8 cellular contexts compared by ENCODE assay signal in the genomic region with DNA sequence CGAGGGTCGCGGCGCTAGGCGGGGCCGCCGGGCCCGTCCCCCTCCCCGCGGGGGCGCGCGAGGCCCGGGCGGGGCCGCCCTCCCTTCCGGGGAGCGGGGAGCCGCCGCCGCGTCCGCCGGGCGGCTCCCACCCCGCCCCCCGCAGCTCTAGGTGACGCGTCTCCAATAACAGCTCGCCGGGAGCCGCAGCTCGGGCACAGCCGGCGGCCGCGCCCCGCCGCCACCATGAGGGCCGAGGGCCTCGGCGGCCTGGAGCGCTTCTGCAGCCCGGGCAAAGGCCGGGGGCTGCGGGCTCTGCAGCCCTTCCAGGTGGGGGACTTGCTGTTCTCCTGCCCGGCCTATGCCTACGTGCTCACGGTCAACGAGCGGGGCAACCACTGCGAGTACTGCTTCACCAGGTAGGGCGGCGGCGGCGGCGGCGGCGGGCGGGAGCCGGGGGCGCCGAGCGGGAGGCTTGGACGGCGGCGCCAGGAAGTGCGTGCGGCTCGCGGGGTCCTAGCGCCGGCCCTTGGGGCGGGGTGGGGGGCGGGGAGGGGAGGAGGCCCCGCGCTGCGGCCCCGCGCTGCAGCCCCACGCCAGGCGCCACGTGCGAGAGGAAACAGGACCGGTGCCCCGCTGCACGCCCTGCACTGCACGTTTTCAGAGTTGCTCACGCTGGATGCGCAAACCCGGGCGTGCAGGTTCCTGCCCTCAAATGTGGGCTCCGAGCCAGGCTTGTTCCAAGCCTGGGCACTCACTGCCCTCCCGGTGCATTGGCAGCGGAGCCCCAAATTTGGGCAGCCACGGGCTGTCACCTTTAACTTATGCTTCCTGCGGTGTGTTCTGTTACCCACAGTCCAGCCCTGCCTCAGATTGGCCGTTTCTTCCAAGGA. TPM values are rescaled to one million over a fixed set of nuclear protein-coding genes. Genes with fewer than 3 reads are reported as not detected.
A peak's percentile ranks its signal among the peaks of the same experiment; 100 is the strongest.
DNase-seq lines count a peak whose midpoint lies in the region; ATAC-seq and TF ChIP-seq lines count a peak whose summit lies in the region.

A gene with protein sequence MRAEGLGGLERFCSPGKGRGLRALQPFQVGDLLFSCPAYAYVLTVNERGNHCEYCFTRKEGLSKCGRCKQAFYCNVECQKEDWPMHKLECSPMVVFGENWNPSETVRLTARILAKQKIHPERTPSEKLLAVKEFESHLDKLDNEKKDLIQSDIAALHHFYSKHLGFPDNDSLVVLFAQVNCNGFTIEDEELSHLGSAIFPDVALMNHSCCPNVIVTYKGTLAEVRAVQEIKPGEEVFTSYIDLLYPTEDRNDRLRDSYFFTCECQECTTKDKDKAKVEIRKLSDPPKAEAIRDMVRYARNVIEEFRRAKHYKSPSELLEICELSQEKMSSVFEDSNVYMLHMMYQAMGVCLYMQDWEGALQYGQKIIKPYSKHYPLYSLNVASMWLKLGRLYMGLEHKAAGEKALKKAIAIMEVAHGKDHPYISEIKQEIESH (plus strand): TSS at position 130 of the 872 bp plus-strand sequence. CDS start 96 bp downstream, at position 226.

- H3K27me3 ChIP-seq in SJSA1 (replicated peaks): no peaks in the 10 kb centered on the region

- H3K4me3 ChIP-seq in SJSA1: peak within 1 kb of the TSS; percentile 98

- CTCF ChIA-PET in activated naive CD4-positive, alpha-beta T cell treated with anti-CD3 and anti-CD28 coated beads for 36 hours (lab: Charles Lee): interaction anchor here (1.3 to 3.5 kb wide), 2 partner anchors 20 to 51 kb away, joined by 7 to 9 read pairs; no protein-coding TSS in a partner anchor

- peak within 1 kb of the TSS; percentile 96 for H3K27ac ChIP-seq in SJSA1
- H3K27ac ChIP-seq in temporal lobe (ENCODE audit: low read depth, low read length): no peak within 1 kb of the TSS

- DNase-seq in EH (ENCODE audit: low read depth) (peak; percentile 72), KBM-7 (peak; percentile 68), SJSA1 (ENCODE audit: low read depth in 1 of 2, low spot score in 2 of 2) (peak; percentile 74 to 78), glomerular endothelial cell (ENCODE audit: extremely low read depth, low read depth, low spot score) (no peak), omental fat pad (ENCODE audit: low spot score) (no peak)
- DNase-seq in activated naive CD4-positive, alpha-beta T cell treated with anti-CD3 and anti-CD28 coated beads for 36 hours: peak; percentile 66

- peak; percentile 70 for ATAC-seq in GM21619 (IDR thresholded peaks at IDR 0.05; ENCODE audit: unreplicated experiment)
- peak; percentile 86 for ATAC-seq in omental fat pad (ENCODE audit: low FRiP score)

- in situ Hi-C loops in KBM-7 (cut with MboI; ENCODE audit: low pct_unique_long_range_greater_than_20kb, low sequenced_read_pairs): no loop called here

- peaks cover 13% of the 10 kb centered on the region for H3K4me1 ChIP-seq in SJSA1 (replicated peaks)

- no peaks in the 10 kb centered on the region for H3K27me3 Mint-ChIP-seq in activated naive CD4-positive, alpha-beta T cell treated with anti-CD3 and anti-CD28 coated beads for 36 hours (ENCODE audit: low read depth)

- H3K4me1 Mint-ChIP-seq in activated naive CD4-positive, alpha-beta T cell treated with anti-CD3 and anti-CD28 coated beads for 36 hours (ENCODE audit: low read depth): peaks cover 40% of the 10 kb centered on the region

- TF ChIP-seq CTCF in omental fat pad (IDR thresholded peaks at IDR 0.05): no peak

- H3K9me3 ChIP-seq in SJSA1 (replicated peaks): no peaks in the 10 kb centered on the region

- H3K9me3 Mint-ChIP-seq in activated naive CD4-positive, alpha-beta T cell treated with anti-CD3 and anti-CD28 coated beads for 36 hours: no peaks in the 10 kb centered on the region

- peak within 1 kb of the TSS; percentile 74 for H3K27ac Mint-ChIP-seq in activated naive CD4-positive, alpha-beta T cell treated with anti-CD3 and anti-CD28 coated beads for 36 hours

- peak within 1 kb of the TSS; percentile 87 for H3K4me3 Mint-ChIP-seq in activated naive CD4-positive, alpha-beta T cell treated with anti-CD3 and anti-CD28 coated beads for 36 hours

- intact Hi-C loops in activated naive CD4-positive, alpha-beta T cell treated with anti-CD3 and anti-CD28 coated beads for 36 hours (cut with micrococcal nuclease): loop anchor here (10.0 kb wide), 1 partner anchor 296 kb away; the partner anchor contains the start of gene PROX1

- H3K36me3 Mint-ChIP-seq in activated naive CD4-positive, alpha-beta T cell treated with anti-CD3 and anti-CD28 coated beads for 36 hours (ENCODE audit: low read depth): no peaks in the 10 kb centered on the region

- H3K36me3 ChIP-seq in SJSA1: peaks cover 9% of the 10 kb centered on the region; the same call in 1 of the 2 replicates

RNA-seq across cellular contexts. Expression of the gene that starts here (rescaled TPM):
- 69.5 and 77.1 TPM in 2 replicates for total RNA-seq in SJSA1 (2014; rRNA removed; shearing (Covaris generic))
- 10 to 100 TPM; 33.4 to 38.4 TPM for total RNA-seq in activated naive CD4-positive, alpha-beta T cell treated with anti-CD3 and anti-CD28 coated beads for 36 hours
- 26.1 and 34.7 TPM in 2 replicates for total RNA-seq in glomerular endothelial cell
- total RNA-seq in omental fat pad: 10 to 100 TPM; 22.7 to 45.1 (median 26.5) TPM
- total RNA-seq in temporal lobe: 28.0 TPM

Comparison
In these comparisons a context has a peak if more than half of its experiments do, and no peak if none do; other contexts are left out.
1. DNase-seq: peak in EH (single experiment), KBM-7 (single experiment), SJSA1 (2 of 2) and activated naive CD4-positive, alpha-beta T cell treated with anti-CD3 and anti-CD28 coated beads for 36 hours (single experiment); none in glomerular endothelial cell (single experiment) and omental fat pad (single experiment).